ENCODE assay signal across 2 cellular contexts in the genomic region with DNA sequence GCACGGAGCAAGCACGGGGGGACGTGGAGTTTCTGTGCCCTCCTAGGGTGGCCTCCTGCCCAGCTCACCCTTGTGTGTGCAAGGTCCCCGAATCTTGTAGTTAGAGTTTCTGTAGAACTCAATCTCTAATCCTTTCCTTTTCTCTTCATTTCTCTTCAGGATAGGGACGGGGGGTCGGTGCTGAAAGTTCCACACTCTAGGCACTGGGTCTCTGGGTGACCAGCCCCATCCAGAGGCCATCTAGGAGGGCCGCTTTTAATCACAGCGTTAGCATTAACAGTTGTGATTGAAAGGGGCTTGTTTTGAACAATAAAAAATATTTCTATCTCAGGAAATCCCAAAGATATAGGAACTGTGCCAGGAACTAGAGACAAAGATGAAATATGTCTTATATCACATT.
TF ChIP-seq lines count a peak whose summit lies in the region.

No MANE protein-coding gene starts in this region.

TF ChIP-seq in A549, 52 proteins besides CTCF, POLR2A, EP300 and RAD21:
- no peak for TF ChIP-seq ZC3H11A (IDR thresholded peaks at IDR 0.05)
- TF ChIP-seq PBX3 (IDR thresholded peaks at IDR 0.05), result no peak
- no peak for TF ChIP-seq BHLHE40 (IDR thresholded peaks at IDR 0.05; ENCODE audit: low read depth, low read length)
TF ChIP-seq in A549: peak in this region for 0.

TF ChIP-seq in H1, 55 proteins besides CTCF, POLR2A, EP300 and RAD21:
- TF ChIP-seq RXRA (IDR thresholded peaks at IDR 0.05; ENCODE audit: insufficient read depth, low read depth, low read length), result no peak
- no peak for TF ChIP-seq EZH2 (IDR thresholded peaks at IDR 0.05; ENCODE audit: low read depth, low read length, severe bottlenecking)
- TF ChIP-seq TCF12 (IDR thresholded peaks at IDR 0.05; ENCODE audit: low read depth, low read length), result no peak
- TF ChIP-seq SP4 (IDR thresholded peaks at IDR 0.05; ENCODE audit: low read length), result no peak
- TF ChIP-seq RNF2 (IDR thresholded peaks at IDR 0.05; ENCODE audit: borderline replicate concordance, low read depth, low read length, missing control alignments, poor library complexity, severe bottlenecking), result no peak
- TF ChIP-seq FOSL1 (IDR thresholded peaks at IDR 0.05; ENCODE audit: insufficient read depth, low read depth, low read length), result no peak
- TF ChIP-seq TEAD4 (IDR thresholded peaks at IDR 0.05; ENCODE audit: low read depth, low read length), result no peak
- no peak for TF ChIP-seq TBP (IDR thresholded peaks at IDR 0.05; ENCODE audit: low read depth, low read length)
- TF ChIP-seq SP1 (IDR thresholded peaks at IDR 0.05; ENCODE audit: low read depth, low read length), result no peak
- TF ChIP-seq JUN (IDR thresholded peaks at IDR 0.05; ENCODE audit: low read depth, low read length), result no peak
- no peak for TF ChIP-seq KDM5A (IDR thresholded peaks at IDR 0.05; ENCODE audit: low read length)
- TF ChIP-seq NRF1 (IDR thresholded peaks at IDR 0.05; ENCODE audit: low read depth, low read length), result no peak
- no peak for TF ChIP-seq ZNF274 (IDR thresholded peaks at IDR 0.05; ENCODE audit: borderline replicate concordance, extremely low read depth, low read length)
- TF ChIP-seq SAP30 (IDR thresholded peaks at IDR 0.05; ENCODE audit: insufficient read depth, insufficient replicate concordance, low read length), result no peak
- TF ChIP-seq, protein P1, sequence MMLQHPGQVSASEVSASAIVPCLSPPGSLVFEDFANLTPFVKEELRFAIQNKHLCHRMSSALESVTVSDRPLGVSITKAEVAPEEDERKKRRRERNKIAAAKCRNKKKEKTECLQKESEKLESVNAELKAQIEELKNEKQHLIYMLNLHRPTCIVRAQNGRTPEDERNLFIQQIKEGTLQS (IDR thresholded peaks at IDR 0.05; ENCODE audit: insufficient read depth, low read depth, low read length), result no peak
- TF ChIP-seq BACH1 (IDR thresholded peaks at IDR 0.05; ENCODE audit: low read length), result no peak
- TF ChIP-seq CHD2 (IDR thresholded peaks at IDR 0.05; ENCODE audit: low read length), result no peak
